In genomic region chr17:17435323-17435722, GRCh38 we compare ENCODE assay signal across 13 cellular contexts. TPM values are rescaled to one million over a fixed set of nuclear protein-coding genes. Genes with fewer than 3 reads are reported as not detected.
DNase-seq lines count a peak whose midpoint lies in the region; ATAC-seq, FAIRE-seq and TF ChIP-seq lines count a peak whose summit lies in the region.
"Had no signal": no experiment of that assay in that cellular context is flagged by ENCODE, and none has a peak within 500 bp of the region (broad histone marks: within the 10 kb centered on the region; RNA-seq: fewer than 3 reads in every experiment).

No MANE protein-coding gene starts in this region.

- peaks cover 12% of the 10 kb centered on the region for H3K4me1 ChIP-seq in endothelial cell of umbilical vein (ENCODE audit: control insufficient read depth, extremely low read depth, insufficient read depth, low read length)

- no TSS peak for BruUV-seq in endothelial cell of umbilical vein (replicated peaks; lab: Mats Ljungman, UMichigan)

- H3K4me3 ChIP-seq in endothelial cell of umbilical vein (replicated peaks in 1 of 3; ENCODE audit: insufficient read depth in 1 of 3, low read depth in 1 of 3, low read length in 3 of 3): no peak overlapping the region

- H3K36me3 ChIP-seq in endothelial cell of umbilical vein (ENCODE audit: control insufficient read depth in 2 of 2, extremely low read depth in 1 of 2, insufficient read depth in 2 of 2, low read length in 2 of 2): no peaks in the 10 kb centered on the region

- DNase-seq in EH (ENCODE audit: low read depth) (peak; percentile 94), RCC 7860 (ENCODE audit: low spot score) (peak; percentile 6), endothelial cell of umbilical vein (ENCODE audit: low read depth, low spot score) (peak; percentile 45), neural crest cell (ENCODE audit: low read depth, low spot score) (no peak), CD14-positive monocyte (ENCODE audit: low spot score) (no peak)
- DNase-seq in central memory CD4-positive, alpha-beta T cell: no peak
- no peak for DNase-seq in activated T-cell treated with anti-CD3 and anti-CD28 coated beads, Interleukin-2, amount 50 U/mL, for 72 hours
- DNase-seq: Calu3, Karpas-422 had no signal

- no peaks in the 10 kb centered on the region for H3K9me1 ChIP-seq in endothelial cell of umbilical vein (replicated peaks; ENCODE audit: control insufficient read depth, extremely low read depth, insufficient read depth, low read length)

- intact Hi-C loops in endothelial cell of umbilical vein (cut with micrococcal nuclease): no loop called here
- intact Hi-C loops in CD14-positive monocyte (cut with micrococcal nuclease): loop anchor here in 1 of 2 donors (5.0 kb wide), 1 partner anchor 78 kb away; no protein-coding TSS in a partner anchor

- H3K4me2 ChIP-seq in endothelial cell of umbilical vein (ENCODE audit: insufficient read depth, low read length): no peak overlapping the region

- POLR2A ChIA-PET in endothelial cell of umbilical vein (lab: Charles Lee): interaction anchor here (0.7 kb wide), 1 partner anchor 37 kb away, joined by 3 read pairs; no protein-coding TSS in a partner anchor

- no peaks in the 10 kb centered on the region for H3K79me2 ChIP-seq in endothelial cell of umbilical vein (ENCODE audit: control insufficient read depth, insufficient read depth, low read length)

- TF ChIP-seq POLR2A in endothelial cell of umbilical vein (IDR thresholded peaks at IDR 0.05; ENCODE audit: low read depth, low read length): no peak

- no peaks in the 10 kb centered on the region for H4K20me1 ChIP-seq in endothelial cell of umbilical vein (replicated peaks; ENCODE audit: control insufficient read depth, extremely low read depth, insufficient read depth, low read length)

- no peaks in the 10 kb centered on the region for H3K36me3 Mint-ChIP-seq in neural crest cell (ENCODE audit: low read depth)
- H3K36me3 Mint-ChIP-seq in activated T-cell treated with anti-CD3 and anti-CD28 coated beads, Interleukin-2, amount 50 U/mL, for 72 hours (ENCODE audit: insufficient read depth in 2 of 2): no peaks in the 10 kb centered on the region
- H3K36me3 Mint-ChIP-seq in CD14-positive monocyte: no peaks in the 10 kb centered on the region

- H3K27ac Mint-ChIP-seq in neural crest cell (ENCODE audit: unreplicated experiment) (peak overlapping the region; percentile 6), CD14-positive monocyte (no peak overlapping the region)
- no peak overlapping the region for H3K27ac Mint-ChIP-seq in activated T-cell treated with anti-CD3 and anti-CD28 coated beads, Interleukin-2, amount 50 U/mL, for 72 hours
- H3K27ac Mint-ChIP-seq: T-helper 2 cell treated with Interferon-gamma antibody and Interleukin-4, amounts not matched to agents 5 μg/mL and 100 μg/mL, for 36 hours had no signal

- CTCF ChIA-PET in endothelial cell of umbilical vein (lab: Charles Lee): interaction anchor here (0.8 to 2.1 kb wide), 4 partner anchors 11 to 68 kb away, joined by 3 to 9 read pairs (median 4); no protein-coding TSS in a partner anchor

- H3K9me3 Mint-ChIP-seq in neural crest cell: no peaks in the 10 kb centered on the region
- no peaks in the 10 kb centered on the region for H3K9me3 Mint-ChIP-seq in activated T-cell treated with anti-CD3 and anti-CD28 coated beads, Interleukin-2, amount 50 U/mL, for 72 hours
- peaks cover 0 to 1% (median 0%) of the 10 kb centered on the region in 7 donors for H3K9me3 Mint-ChIP-seq in CD14-positive monocyte
- H3K9me3 Mint-ChIP-seq: T-helper 2 cell treated with Interferon-gamma antibody and Interleukin-4, amounts not matched to agents 5 μg/mL and 100 μg/mL, for 36 hours had no signal

- no peak for ATAC-seq in HG03520 (IDR thresholded peaks at IDR 0.05; ENCODE audit: unreplicated experiment)
- ATAC-seq in activated T-cell treated with anti-CD3 and anti-CD28 coated beads, Interleukin-2, amount 50 U/mL, for 72 hours (replicated peaks in 1 of 2): no peak
- ATAC-seq: HCT116 had no signal

- H3K4me1 Mint-ChIP-seq in neural crest cell (no peaks in the 10 kb centered on the region), CD14-positive monocyte (peaks cover 27% of the 10 kb centered on the region)
- H3K4me1 Mint-ChIP-seq in activated T-cell treated with anti-CD3 and anti-CD28 coated beads, Interleukin-2, amount 50 U/mL, for 72 hours (ENCODE audit: low read depth): no peaks in the 10 kb centered on the region

- H3K9me3 ChIP-seq in endothelial cell of umbilical vein (replicated peaks; ENCODE audit: control insufficient read depth, insufficient read depth, low read length): no peaks in the 10 kb centered on the region

- H3K4me3 Mint-ChIP-seq in neural crest cell (no peak overlapping the region), CD14-positive monocyte (no peak overlapping the region)
- no peak overlapping the region for H3K4me3 Mint-ChIP-seq in activated T-cell treated with anti-CD3 and anti-CD28 coated beads, Interleukin-2, amount 50 U/mL, for 72 hours
- H3K4me3 Mint-ChIP-seq: T-helper 2 cell treated with Interferon-gamma antibody and Interleukin-4, amounts not matched to agents 5 μg/mL and 100 μg/mL, for 36 hours had no signal

- H3K27me3 Mint-ChIP-seq in neural crest cell (ENCODE audit: low read depth) (peaks cover 13% of the 10 kb centered on the region), CD14-positive monocyte (ENCODE audit: low read depth in 3 of 3) (peaks cover 0 to 8% (median under 1%) of the 10 kb centered on the region in 3 donors)
- no peaks in the 10 kb centered on the region for H3K27me3 Mint-ChIP-seq in activated T-cell treated with anti-CD3 and anti-CD28 coated beads, Interleukin-2, amount 50 U/mL, for 72 hours (ENCODE audit: low read depth)

- FAIRE-seq in RCC 7860 (lab: Jason Lieb, UNC) (no peak), endothelial cell of umbilical vein (lab: Jason Lieb, UNC) (peak; percentile 61)
- FAIRE-seq: GM12892 had no signal

- no peak overlapping the region for H3K9ac ChIP-seq in endothelial cell of umbilical vein (replicated peaks; ENCODE audit: extremely low read depth, insufficient read depth, low read length)

- dilution Hi-C loops in endothelial cell of umbilical vein (cut with MboI; ENCODE audit: extremely low pct_ligation_motif_present, low sequenced_read_pairs): no loop called here

- H3K27ac ChIP-seq in endothelial cell of umbilical vein (ENCODE audit: insufficient read depth, low read depth, low read length): no peak overlapping the region

- TF ChIP-seq CTCF in endothelial cell of umbilical vein (IDR thresholded peaks at IDR 0.05; ENCODE audit: extremely low read depth in 1 of 2, insufficient read depth in 1 of 2, low read depth in 1 of 2, low read length in 2 of 2) (peak; percentile 14 to 24), neural crest cell (conservative IDR thresholded peaks at IDR 0.05) (peak; percentile 13), CD14-positive monocyte (IDR thresholded peaks at IDR 0.05) (no peak)

- peak overlapping the region; percentile 38 for H2AFZ ChIP-seq in endothelial cell of umbilical vein (ENCODE audit: low read depth, low read length)

- peaks cover 0 to 4% of the 10 kb centered on the region in 2 experiments for H3K27me3 ChIP-seq in endothelial cell of umbilical vein (ENCODE audit: control insufficient read depth in 2 of 2, insufficient read depth in 2 of 2, low read length in 2 of 2)

TF ChIP-seq in endothelial cell of umbilical vein, 7 proteins besides CTCF, POLR2A, EP300 and RAD21:
- TF ChIP-seq GATA2 (IDR thresholded peaks at IDR 0.05; ENCODE audit: insufficient read depth, insufficient read length, low read depth, low read length) (no peak), EZH2 (IDR thresholded peaks at IDR 0.05; ENCODE audit: borderline replicate concordance, low read depth, low read length, severe bottlenecking) (no peak), JUN (IDR thresholded peaks at IDR 0.05; ENCODE audit: borderline replicate concordance, insufficient read depth, insufficient read length, low read depth) (peak; percentile 40), FOS (IDR thresholded peaks at IDR 0.05; ENCODE audit: borderline replicate concordance, insufficient read depth, low read length) (peak; percentile 13)

RNA-seq across cellular contexts. Expression of gene MED9, which starts 41.5 kb away (rescaled TPM):
- 13.6 and 15.1 TPM in 2 replicates for total RNA-seq in endothelial cell of umbilical vein
- polyA plus RNA-seq in endothelial cell of umbilical vein: 16.3 and 18.2 TPM in 2 replicates
- polyA plus RNA-seq in endothelial cell of umbilical vein (2011; cell fraction: cytosol; rRNA removed): 11.6 and 12.1 TPM in 2 replicates
- 12.9 and 15.5 TPM in 2 replicates for polyA plus RNA-seq in endothelial cell of umbilical vein (2011; cell fraction: nucleus; rRNA removed)
- 7.4 and 8.8 TPM in 2 replicates for polyA plus RNA-seq in endothelial cell of umbilical vein (2012)
- 13.8 and 15.5 TPM in 2 replicates for polyA minus RNA-seq in endothelial cell of umbilical vein
- polyA minus RNA-seq in endothelial cell of umbilical vein (2011; cell fraction: cytosol; rRNA and poly(A)+ RNA removed): 10.1 TPM
- polyA minus RNA-seq in endothelial cell of umbilical vein (2011; cell fraction: nucleus; rRNA and poly(A)+ RNA removed): 24.0 and 29.7 TPM in 2 replicates
- total RNA-seq in neural crest cell: 20.5 and 22.2 TPM in 2 replicates
- total RNA-seq in activated T-cell treated with anti-CD3 and anti-CD28 coated beads, Interleukin-2, amount 50 U/mL, for 72 hours: 10 to 100 TPM; 15.0 to 15.5 TPM
- 1 to 10 TPM; 5.6 to 6.1 TPM for polyA plus RNA-seq in CD14-positive monocyte

Comparison
In these comparisons a context has a peak if more than half of its experiments do, and no peak if none do; other contexts are left out.
1. DNase-seq: peak in EH (single experiment), RCC 7860 (single experiment) and endothelial cell of umbilical vein (single experiment); none in neural crest cell (single experiment), central memory CD4-positive, alpha-beta T cell (single experiment), activated T-cell treated with anti-CD3 and anti-CD28 coated beads, Interleukin-2, amount 50 U/mL, for 72 hours (0 of 2) and CD14-positive monocyte (single experiment).